ENCODE assay signal across 1 cellular context in genomic region chr22:21805325-21805724, GRCh38.
A peak's percentile ranks its signal among the peaks of the same experiment; 100 is the strongest.
TF ChIP-seq lines count a peak whose summit lies in the region.

No MANE protein-coding gene starts in this region.

TF ChIP-seq in K562, 482 proteins besides CTCF, POLR2A, EP300 and RAD21 (continued from another document):
- peak; percentile 60; the same call in 1 of the 2 replicates for TF ChIP-seq E2F4 (CRISPR knock-in tag; IDR thresholded peaks at IDR 0.05; ENCODE audit: low read depth)
